24 cellular contexts compared by ENCODE assay signal in genomic region chr9:12163775-12164458, GRCh38.
"Had no signal": no experiment of that assay in that cellular context is flagged by ENCODE, and none has a peak within 500 bp of the region (broad histone marks: within the 10 kb centered on the region; RNA-seq: fewer than 3 reads in every experiment).

No MANE protein-coding gene starts in this region.

- H3K4me3 ChIP-seq: pancreas, prostate gland, skin epidermis, smooth muscle cell, spleen, stomach, thoracic aorta, thyroid gland, tibial nerve, upper lobe of left lung, vagina had no signal

- ATAC-seq: naive thymus-derived CD8-positive, alpha-beta T cell; pancreas; right cardiac atrium; sciatic nerve; stimulated activated effector memory CD8-positive, alpha-beta T cell treated with anti-CD3 and anti-CD28 coated beads, Interleukin-12 subunit alpha, Interleukin-12 subunit beta, amount 100 ng/mL, for 72 hours; stimulated activated naive B cell treated with anti-CD40 and anti-IgM and Interleukin-4, amounts not matched to agents 10 μg/mL and 1 μg/mL and 100 μg/mL, for 72 hours had no signal

- H3K4me2 ChIP-seq: smooth muscle cell had no signal

- H3K36me3 ChIP-seq: neutrophil, pancreas, prostate gland, spleen, stomach, thoracic aorta, thyroid gland, tibial nerve, upper lobe of left lung, vagina had no signal

- FAIRE-seq: urothelium cell line had no signal

- H3K9me3 ChIP-seq: neutrophil, pancreas, prostate gland, stomach, thoracic aorta, thyroid gland, tibial nerve, upper lobe of left lung, vagina had no signal

- DNase-seq: naive B cell; naive thymus-derived CD8-positive, alpha-beta T cell; nucleus accumbens; pancreas; right cardiac atrium; spleen; stimulated activated CD4-positive, alpha-beta T cell treated with anti-CD3 and anti-CD28 coated beads, Interleukin-12 subunit alpha, Interleukin-12 subunit beta, amount 100 ng/mL, for 4 hours; stimulated activated CD4-positive, alpha-beta T cell treated with anti-CD3 and anti-CD28 coated beads, Interleukin-1b, Interleukin-23, amount 100 ng/mL, for 48 hours; stimulated activated CD4-positive, alpha-beta T cell treated with anti-CD3 and anti-CD28 coated beads, Interleukin-4, amount 100 ng/mL, for 24 hours; stimulated activated naive B cell treated with anti-CD40 and anti-IgM and Interleukin-4, amounts not matched to agents 10 μg/mL and 1 μg/mL and 100 μg/mL, for 72 hours; stimulated activated naive CD4-positive, alpha-beta T cell treated with Interleukin-2 at 50 U/mL for 16 hours; stomach; thyroid gland; upper lobe of left lung had no signal

- H3K4me1 ChIP-seq: pancreas, prostate gland, spleen, stomach, thyroid gland, tibial nerve, upper lobe of left lung, vagina had no signal

- H3K27ac ChIP-seq: neutrophil, pancreas, prostate gland, skin epidermis, spleen, stomach, thoracic aorta, thyroid gland, tibial nerve, upper lobe of left lung, vagina had no signal

- H3K27me3 ChIP-seq: neutrophil, pancreas, spleen, stomach, thyroid gland, tibial nerve, upper lobe of left lung, vagina had no signal
